Comparison of ENCODE assay signal across 1 cellular context in genomic region chr11:69353696-69354544, GRCh38.
TF ChIP-seq lines count a peak whose summit lies in the region.

No MANE protein-coding gene starts in this region.

TF ChIP-seq in liver, 16 proteins besides CTCF, POLR2A, EP300 and RAD21 (continued from another document):
- TF ChIP-seq ZBTB33 (IDR thresholded peaks at IDR 0.05): peak; percentile 87
- peak; percentile 92 for TF ChIP-seq SP1 (IDR thresholded peaks at IDR 0.05)
- TF ChIP-seq, protein P1, sequence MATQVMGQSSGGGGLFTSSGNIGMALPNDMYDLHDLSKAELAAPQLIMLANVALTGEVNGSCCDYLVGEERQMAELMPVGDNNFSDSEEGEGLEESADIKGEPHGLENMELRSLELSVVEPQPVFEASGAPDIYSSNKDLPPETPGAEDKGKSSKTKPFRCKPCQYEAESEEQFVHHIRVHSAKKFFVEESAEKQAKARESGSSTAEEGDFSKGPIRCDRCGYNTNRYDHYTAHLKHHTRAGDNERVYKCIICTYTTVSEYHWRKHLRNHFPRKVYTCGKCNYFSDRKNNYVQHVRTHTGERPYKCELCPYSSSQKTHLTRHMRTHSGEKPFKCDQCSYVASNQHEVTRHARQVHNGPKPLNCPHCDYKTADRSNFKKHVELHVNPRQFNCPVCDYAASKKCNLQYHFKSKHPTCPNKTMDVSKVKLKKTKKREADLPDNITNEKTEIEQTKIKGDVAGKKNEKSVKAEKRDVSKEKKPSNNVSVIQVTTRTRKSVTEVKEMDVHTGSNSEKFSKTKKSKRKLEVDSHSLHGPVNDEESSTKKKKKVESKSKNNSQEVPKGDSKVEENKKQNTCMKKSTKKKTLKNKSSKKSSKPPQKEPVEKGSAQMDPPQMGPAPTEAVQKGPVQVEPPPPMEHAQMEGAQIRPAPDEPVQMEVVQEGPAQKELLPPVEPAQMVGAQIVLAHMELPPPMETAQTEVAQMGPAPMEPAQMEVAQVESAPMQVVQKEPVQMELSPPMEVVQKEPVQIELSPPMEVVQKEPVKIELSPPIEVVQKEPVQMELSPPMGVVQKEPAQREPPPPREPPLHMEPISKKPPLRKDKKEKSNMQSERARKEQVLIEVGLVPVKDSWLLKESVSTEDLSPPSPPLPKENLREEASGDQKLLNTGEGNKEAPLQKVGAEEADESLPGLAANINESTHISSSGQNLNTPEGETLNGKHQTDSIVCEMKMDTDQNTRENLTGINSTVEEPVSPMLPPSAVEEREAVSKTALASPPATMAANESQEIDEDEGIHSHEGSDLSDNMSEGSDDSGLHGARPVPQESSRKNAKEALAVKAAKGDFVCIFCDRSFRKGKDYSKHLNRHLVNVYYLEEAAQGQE (IDR thresholded peaks at IDR 0.05): peak; percentile 43
